In the genomic region with DNA sequence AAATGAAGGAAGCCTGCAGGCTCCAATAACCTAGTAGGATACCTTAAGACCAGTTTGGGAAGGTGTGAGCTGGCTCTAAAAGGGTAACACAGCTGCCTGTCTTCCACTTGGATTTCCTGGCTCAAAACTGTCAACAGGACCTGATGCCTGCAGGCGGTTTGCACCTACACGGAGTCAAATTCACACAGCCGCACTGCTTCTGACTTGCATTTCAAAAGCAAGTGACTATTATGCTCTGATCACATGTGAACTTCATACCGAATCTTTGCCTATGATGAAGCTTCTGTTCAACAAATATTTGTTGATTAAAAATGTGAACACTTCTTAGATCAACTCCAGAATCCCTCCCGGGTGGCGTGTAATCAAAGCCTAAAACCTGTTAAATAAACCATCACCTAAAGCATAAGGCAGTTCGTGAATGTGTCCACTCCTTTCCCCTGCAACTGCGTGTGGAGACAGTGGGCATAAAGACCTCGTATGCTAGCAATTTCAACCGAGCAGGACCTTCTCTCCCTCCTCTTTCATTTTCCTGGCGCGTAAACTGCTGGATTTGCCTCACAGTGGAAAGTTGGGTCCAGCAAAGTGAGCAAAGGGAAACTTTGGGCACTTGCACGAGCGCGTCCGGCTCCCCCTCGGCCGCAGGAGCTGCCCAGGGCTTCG, we compare ENCODE assay signal across 9 cellular contexts. TPM values are rescaled to one million over a fixed set of nuclear protein-coding genes. Genes with fewer than 3 reads are reported as not detected.
DNase-seq lines count a peak whose midpoint lies in the region; ATAC-seq and FAIRE-seq lines count a peak whose summit lies in the region.
"Had no signal": no experiment of that assay in that cellular context is flagged by ENCODE, and none has a peak within 500 bp of the region (broad histone marks: within the 10 kb centered on the region; RNA-seq: fewer than 3 reads in every experiment).

No MANE protein-coding gene starts in this region.

- no peak for ATAC-seq in T-cell (replicated peaks in 1 of 4)
- no peak for ATAC-seq in GM21367 (IDR thresholded peaks at IDR 0.05; ENCODE audit: unreplicated experiment)
- no peak for ATAC-seq in HG03097 (IDR thresholded peaks at IDR 0.05; ENCODE audit: low FRiP score, unreplicated experiment)

- H3K27ac Mint-ChIP-seq in T-cell = no peak overlapping the region

- CTCF ChIA-PET in T-cell (lab: Charles Lee) = no interaction called here

- no peaks in the 10 kb centered on the region for H3K9me3 Mint-ChIP-seq in T-cell

- peak; percentile 47 for DNase-seq in DMS 273 (lab: John Stamatoyannopoulos, UW; ENCODE audit: unreplicated experiment)
- DNase-seq in DMS 273 treated with DMSO at 0.1 percent for 48 hours (lab: John Stamatoyannopoulos, UW) = no peak
- no peak for DNase-seq in T-cell
- DNase-seq in RCC 7860 (ENCODE audit: low spot score) = no peak

- H3K4me3 Mint-ChIP-seq in T-cell = peak overlapping the region; percentile 52 to 76 (median 62)

- no peaks in the 10 kb centered on the region for H3K36me3 Mint-ChIP-seq in T-cell

- POLR2A ChIA-PET in T-cell (lab: Charles Lee) = no interaction called here

- peak overlapping the region in 10 of 21 experiments; percentile 21 to 83 (median 53) for H3K27ac ChIP-seq in skin epidermis
- H3K27ac ChIP-seq: 22Rv1 had no signal

- no peak for FAIRE-seq in RCC 7860 (lab: Jason Lieb, UNC)

- H3K4me3 ChIP-seq in iPS-11a (ENCODE audit: low read depth, low read length) (peak overlapping the region; percentile 33), skin epidermis (peak overlapping the region; percentile 34 to 49 (median 43))

- H3K27me3 Mint-ChIP-seq in T-cell = peaks cover 60 to 64% of the 10 kb centered on the region in 2 donors

- peaks cover 6 to 18% (median 14%) of the 10 kb centered on the region in 3 donors for H3K4me1 Mint-ChIP-seq in T-cell

RNA-seq across cellular contexts. Expression of a gene that starts 0.8 kb away (rescaled TPM):
- total RNA-seq in T-cell = 1 to 10 TPM in 3 of 5 donors, under 1 TPM in 2; 0.23 to 2.0 (median 1.7) TPM
